8 cellular contexts compared by ENCODE assay signal in genomic region chr16:77191259-77191969, GRCh38. TPM values are rescaled to one million over a fixed set of nuclear protein-coding genes. Genes with fewer than 3 reads are reported as not detected.
DNase-seq lines count a peak whose midpoint lies in the region; ATAC-seq, FAIRE-seq and TF ChIP-seq lines count a peak whose summit lies in the region.

No MANE protein-coding gene starts in this region.

- H2AFZ ChIP-seq in PC-3 (ENCODE audit: low read length) (peak overlapping the region; percentile 92), GM12878 (ENCODE audit: control insufficient read depth, low read depth, low read length) (peak overlapping the region; percentile 92)

- TF ChIP-seq CTCF in AG04449 (IDR thresholded peaks at IDR 0.05; ENCODE audit: insufficient read depth, low read length, missing control alignments) (no peak), PC-3 (conservative IDR thresholded peaks at IDR 0.05; ENCODE audit: low read depth, low read length) (no peak), GM12878 (IDR thresholded peaks at IDR 0.05 in 2 of 3, conservative IDR thresholded peaks at IDR 0.05 in 1 of 3; ENCODE audit: control insufficient read depth in 2 of 3, extremely low read depth in 1 of 3, insufficient read depth in 1 of 3, low read depth in 3 of 3, low read length in 3 of 3) (no peak)

- H3K4me1 ChIP-seq in PC-3 (ENCODE audit: insufficient read depth, low read length) (peaks cover 11% of the 10 kb centered on the region), GM12878 (ENCODE audit: control insufficient read depth, insufficient read depth, low read length) (no peaks in the 10 kb centered on the region; the same call in 1 of the 2 replicates)

- RAD21 ChIA-PET in GM12878 (lab: Charles Lee; ENCODE audit: unreplicated experiment): interaction anchor here (0.7 kb wide), 1 partner anchor 14 kb away, joined by 3 read pairs; no protein-coding TSS in a partner anchor

- no peak for TF ChIP-seq POLR2A in GM12878 (IDR thresholded peaks at IDR 0.05; ENCODE audit: low read depth, low read length)

- peaks cover 21% of the 10 kb centered on the region for H3K79me2 ChIP-seq in PC-3 (ENCODE audit: low read length)
- peaks cover 29% of the 10 kb centered on the region for H3K79me2 ChIP-seq in GM12878 (ENCODE audit: control insufficient read depth, insufficient read depth, low read length)

- H3K27me3 ChIP-seq in PC-3 (ENCODE audit: low read length) (no peaks in the 10 kb centered on the region), GM12878 (replicated peaks in 1 of 2; ENCODE audit: control insufficient read depth in 2 of 2, insufficient read depth in 2 of 2, low read length in 1 of 2) (no peaks in the 10 kb centered on the region), layer of hippocampus (ENCODE audit: control insufficient read depth, insufficient read depth, low read length) (no peaks in the 10 kb centered on the region)

- 7% methylated on average over 24 of the region's 24 CpGs for WGBS in GM12878 (ENCODE audit: insufficient coverage, insufficient replicate concordance, low lambda C conversion rate, missing lambda C conversion rate)

- CTCF ChIA-PET in AG04449 (lab: Yijun Ruan, JAX): no interaction called here
- CTCF ChIA-PET in PC-3 (lab: Charles Lee): no interaction called here
- CTCF ChIA-PET in GM12878 (lab: Yijun Ruan, JAX): no interaction called here

- H3K4me3 ChIP-seq in AG04449 (ENCODE audit: low read depth, low read length) (peak overlapping the region; percentile 83), PC-3 (ENCODE audit: low read length) (peak overlapping the region; percentile 75), GM12878 (peak overlapping the region; percentile 99)

- H3K4me2 ChIP-seq in PC-3 (ENCODE audit: low read length) (peak overlapping the region; percentile 93), GM12878 (ENCODE audit: control insufficient read depth, insufficient read depth) (peak overlapping the region; percentile 86)

- no peaks in the 10 kb centered on the region for H3F3A ChIP-seq in PC-3 (ENCODE audit: low read length, unreplicated experiment)

- ATAC-seq in GM19035 (IDR thresholded peaks at IDR 0.05; ENCODE audit: unreplicated experiment): peak; percentile 2
- ATAC-seq in PC-3: no peak
- ATAC-seq in GM12878: peak; percentile 34
- ATAC-seq in stimulated activated effector memory CD8-positive, alpha-beta T cell treated with anti-CD3 and anti-CD28 coated beads, Interleukin-12 subunit alpha, Interleukin-12 subunit beta, amount 100 ng/mL, for 72 hours: no peak
- no peak for ATAC-seq in HG03095 (IDR thresholded peaks at IDR 0.05; ENCODE audit: unreplicated experiment)

- BruUV-seq in PC-3 (replicated peaks; lab: Mats Ljungman, UMichigan): TSS peak; percentile 95
- BruUV-seq in GM12878 (replicated peaks; lab: Mats Ljungman, UMichigan): TSS peak; percentile 89

- H4K20me1 ChIP-seq in PC-3 (ENCODE audit: low read length): no peaks in the 10 kb centered on the region
- H4K20me1 ChIP-seq in GM12878 (ENCODE audit: control insufficient read depth, insufficient read depth): no peaks in the 10 kb centered on the region

- TF ChIP-seq EP300 in GM12878 (IDR thresholded peaks at IDR 0.05; ENCODE audit: borderline replicate concordance in 1 of 2, control insufficient read depth in 1 of 2, low read depth in 2 of 2, low read length in 2 of 2): no peak

- peak overlapping the region; percentile 88 for H3K4me3 Mint-ChIP-seq in stimulated activated effector memory CD8-positive, alpha-beta T cell treated with anti-CD3 and anti-CD28 coated beads, Interleukin-12 subunit alpha, Interleukin-12 subunit beta, amount 100 ng/mL, for 72 hours

- peaks cover 47% of the 10 kb centered on the region for H3K36me3 Mint-ChIP-seq in stimulated activated effector memory CD8-positive, alpha-beta T cell treated with anti-CD3 and anti-CD28 coated beads, Interleukin-12 subunit alpha, Interleukin-12 subunit beta, amount 100 ng/mL, for 72 hours

- POLR2A ChIA-PET in AG04449 (lab: Yijun Ruan, JAX): no interaction called here
- POLR2A ChIA-PET in PC-3 (lab: Charles Lee; ENCODE audit: unreplicated experiment): interaction anchor here (0.6 kb wide), 1 partner anchor 946 kb away, joined by 15 read pairs; no protein-coding TSS in a partner anchor
- POLR2A ChIA-PET in GM12878 (lab: Charles Lee): interaction anchor here (1.0 to 1.6 kb wide), 3 partner anchors 9 to 21 kb away, joined by 3 to 4 read pairs (median 3); no protein-coding TSS in a partner anchor

- H3K9me2 ChIP-seq in PC-3 (replicated peaks; ENCODE audit: low read length): no peaks in the 10 kb centered on the region

- DNase-seq in AG04449 (ENCODE audit: low read depth, low spot score) (no peak), PC-3 (no peak), GM12878 (ENCODE audit: low read depth, low spot score) (no peak), NCI-H1105 (lab: John Stamatoyannopoulos, UW) (no peak)
- no peak for DNase-seq in stimulated activated effector memory CD8-positive, alpha-beta T cell treated with anti-CD3 and anti-CD28 coated beads, Interleukin-12 subunit alpha, Interleukin-12 subunit beta, amount 100 ng/mL, for 72 hours (ENCODE audit: low spot score in 2 of 2)

- in situ Hi-C loops in GM12878 (cut with MboI): loop anchor here (5.0 to 25.0 kb wide), 2 partner anchors 1544 to 1729 kb away; partner anchors contain the start of genes KARS1, TERF2IP and TMEM170A

- H3K9me3 ChIP-seq in PC-3 (ENCODE audit: low read length) (no peaks in the 10 kb centered on the region), GM12878 (replicated peaks; ENCODE audit: control insufficient read depth, insufficient read depth, low read length) (no peaks in the 10 kb centered on the region)

- intact Hi-C loops in PC-3 (cut with micrococcal nuclease) (loop anchor here (2.0 kb wide), 1 partner anchor 21 kb away; no protein-coding TSS in a partner anchor), GM12878 (cut with micrococcal nuclease; ENCODE audit: unreplicated experiment) (loop anchor here (10.0 kb wide), 1 partner anchor 1537 kb away; no protein-coding TSS in a partner anchor)

- peak overlapping the region; percentile 78 for H3K27ac ChIP-seq in PC-3 (ENCODE audit: low read length)
- H3K27ac ChIP-seq in GM12878 (ENCODE audit: control insufficient read depth, insufficient read depth): peak overlapping the region; percentile 87
- peak overlapping the region; percentile 100 for H3K27ac ChIP-seq in layer of hippocampus (ENCODE audit: low read depth, low read length)

- SMC1A ChIA-PET in GM12878 (lab: Charles Lee; ENCODE audit: uncharacterized antibody, unreplicated experiment): no interaction called here

- TF ChIP-seq RAD21 in GM12878 (IDR thresholded peaks at IDR 0.05; ENCODE audit: insufficient read depth, low read depth, low read length): no peak

- H3K27ac Mint-ChIP-seq in stimulated activated effector memory CD8-positive, alpha-beta T cell treated with anti-CD3 and anti-CD28 coated beads, Interleukin-12 subunit alpha, Interleukin-12 subunit beta, amount 100 ng/mL, for 72 hours: peak overlapping the region; percentile 99

- H3K9ac ChIP-seq in PC-3 (ENCODE audit: low read length) (peak overlapping the region; percentile 82), GM12878 (ENCODE audit: control insufficient read depth, insufficient read depth, low read length) (peak overlapping the region; percentile 99)

- no peaks in the 10 kb centered on the region for H3K9me3 Mint-ChIP-seq in stimulated activated effector memory CD8-positive, alpha-beta T cell treated with anti-CD3 and anti-CD28 coated beads, Interleukin-12 subunit alpha, Interleukin-12 subunit beta, amount 100 ng/mL, for 72 hours

- H3K4me1 Mint-ChIP-seq in stimulated activated effector memory CD8-positive, alpha-beta T cell treated with anti-CD3 and anti-CD28 coated beads, Interleukin-12 subunit alpha, Interleukin-12 subunit beta, amount 100 ng/mL, for 72 hours: peaks cover 48% of the 10 kb centered on the region

- H3K36me3 ChIP-seq in PC-3 (ENCODE audit: low read depth, low read length) (no peaks in the 10 kb centered on the region), GM12878 (ENCODE audit: control insufficient read depth in 2 of 2, insufficient read depth in 2 of 2, low read length in 1 of 2) (peaks cover 9 to 15% of the 10 kb centered on the region in 2 experiments)

- peak; percentile 82 for FAIRE-seq in GM12878 (lab: Jason Lieb, UNC)

RNA-seq across cellular contexts. Expression of gene MON1B, which starts 0.4 kb away (rescaled TPM):
- total RNA-seq in PC-3 (2014; rRNA removed) (12.7 and 15.0 TPM in 2 replicates), GM12878 (2014; rRNA removed) (13.8 and 18.8 TPM in 2 replicates), GM12878 (2014; rRNA removed; fragmentation: Illumina TruSeq; extraction: Trizol) (10.2 and 11.0 TPM in 2 replicates), GM12878 (2021) (56.1 and 64.5 TPM in 2 replicates)
- 19.8 and 20.5 TPM in 2 replicates for total RNA-seq in GM12878 (2013; cell fraction: nucleolus; rRNA removed)
- 13.8 TPM for polyA plus RNA-seq in GM12878 (2011; ENCODE audit: low read depth)
- polyA plus RNA-seq in GM12878 (2011; rRNA removed) (10.8 and 15.3 TPM in 2 replicates), GM12878 (2014; fragmentation: Illumina TruSeq; extraction: Trizol) (19.4 and 24.6 TPM in 2 replicates), GM12878 (2014; fragmentation: Nextera tagmentation; extraction: Ambion mirVana) (1 to 10 TPM; 5.7 to 7.6 TPM), GM12878 (2014; rRNA removed) (33.5 and 36.1 TPM in 2 replicates), GM12878 (2016; fragmentation: Nextera tagmentation; extraction: Ambion mirVana) (10 to 100 TPM; 46.3 to 53.2 TPM)
- polyA plus RNA-seq in GM12878 (2011; cell fraction: cytosol; rRNA removed): 31.0 and 33.3 TPM in 2 replicates
- 44.4 and 62.4 TPM in 2 replicates for polyA plus RNA-seq in GM12878 (2011; cell fraction: nucleus; rRNA removed)
- 25.7 and 31.7 TPM in 2 replicates for polyA plus RNA-seq in GM12878 (2012)
- polyA minus RNA-seq in GM12878 (2011; rRNA and poly(A)+ RNA removed): 15.3 and 24.3 TPM in 2 replicates
- polyA minus RNA-seq in GM12878 (2011; cell fraction: cytosol; rRNA and poly(A)+ RNA removed): 11.3 and 12.4 TPM in 2 replicates
- 8.8 and 21.0 TPM in 2 replicates for polyA minus RNA-seq in GM12878 (2011; cell fraction: nucleus; rRNA and poly(A)+ RNA removed)

RNA-seq across cellular contexts. Expression of gene SYCE1L, which starts 7.8 kb away (rescaled TPM):
- 0.46 and 1.7 TPM in 2 replicates for total RNA-seq in PC-3 (2014; rRNA removed)
- not detected in 2 replicates for total RNA-seq in GM12878 (2013; cell fraction: nucleolus; rRNA removed)
- 0.38 and 0.73 TPM in 2 replicates for total RNA-seq in GM12878 (2014; rRNA removed)
- not detected in 2 replicates for total RNA-seq in GM12878 (2014; rRNA removed; fragmentation: Illumina TruSeq; extraction: Trizol)
- total RNA-seq in GM12878 (2021): 3.9 and 4.6 TPM in 2 replicates
- polyA plus RNA-seq in GM12878 (2011; ENCODE audit: low read depth): not detected
- polyA plus RNA-seq in GM12878 (2011; rRNA removed): not detected in 2 replicates
- not detected in 2 replicates for polyA plus RNA-seq in GM12878 (2011; cell fraction: cytosol; rRNA removed)
- 0.63 and 0.92 TPM in 2 replicates for polyA plus RNA-seq in GM12878 (2011; cell fraction: nucleus; rRNA removed)
- 0.77 and 5.4 TPM in 2 replicates for polyA plus RNA-seq in GM12878 (2012)
- not detected in 2 replicates for polyA plus RNA-seq in GM12878 (2014; fragmentation: Illumina TruSeq; extraction: Trizol)
- not detected for polyA plus RNA-seq in GM12878 (2014; fragmentation: Nextera tagmentation; extraction: Ambion mirVana)
- polyA plus RNA-seq in GM12878 (2014; rRNA removed): 0.35 and 1.5 TPM in 2 replicates
- polyA plus RNA-seq in GM12878 (2016; fragmentation: Nextera tagmentation; extraction: Ambion mirVana): 1 to 10 TPM in 1 of 2 experiments, under 1 TPM in 1; 0.91 to 1.5 TPM
- not detected in 2 replicates for polyA minus RNA-seq in GM12878 (2011; rRNA and poly(A)+ RNA removed)
- not detected in 2 replicates for polyA minus RNA-seq in GM12878 (2011; cell fraction: cytosol; rRNA and poly(A)+ RNA removed)
- polyA minus RNA-seq in GM12878 (2011; cell fraction: nucleus; rRNA and poly(A)+ RNA removed): not detected in 2 replicates

Comparison
In these comparisons a context has a peak if more than half of its experiments do, and no peak if none do; other contexts are left out.
1. ATAC-seq: peak in GM19035 (single experiment) and GM12878 (single experiment); none in PC-3 (single experiment), stimulated activated effector memory CD8-positive, alpha-beta T cell treated with anti-CD3 and anti-CD28 coated beads, Interleukin-12 subunit alpha, Interleukin-12 subunit beta, amount 100 ng/mL, for 72 hours (single experiment) and HG03095 (single experiment).
2. Peak in every context shown above with its lines, with median percentiles within 50 percentile points of each other: H3K4me3 ChIP-seq and H3K27ac ChIP-seq.